ENCODE assay signal across 24 cellular contexts in the genomic region with DNA sequence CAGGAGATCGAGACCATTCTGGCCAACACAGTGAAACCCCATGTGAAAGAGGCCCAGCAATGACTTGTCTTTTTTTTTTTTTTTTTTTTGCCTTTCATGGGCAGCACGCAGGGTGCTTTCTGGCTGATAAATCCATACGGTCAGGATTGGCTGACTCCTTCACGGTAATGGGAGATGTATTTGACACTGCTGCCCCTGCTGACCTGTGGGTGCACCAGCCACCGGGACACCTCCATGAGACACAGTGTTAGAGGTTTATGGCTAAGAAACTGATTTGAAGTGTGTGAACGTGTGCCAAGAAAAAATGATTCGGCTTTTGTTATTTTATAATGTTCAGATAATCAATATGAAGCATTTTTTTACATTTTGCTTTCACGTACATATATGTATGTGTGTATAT. TPM values are rescaled to one million over a fixed set of nuclear protein-coding genes. Genes with fewer than 3 reads are reported as not detected.
A peak's percentile ranks its signal among the peaks of the same experiment; 100 is the strongest.
DNase-seq lines count a peak whose midpoint lies in the region; ATAC-seq, FAIRE-seq and TF ChIP-seq lines count a peak whose summit lies in the region.
"Had no signal": no experiment of that assay in that cellular context is flagged by ENCODE, and none has a peak within 500 bp of the region (broad histone marks: within the 10 kb centered on the region; RNA-seq: fewer than 3 reads in every experiment).

No MANE protein-coding gene starts in this region.

- WGBS in H9 (ENCODE audit: extremely low coverage, insufficient read length, low lambda C conversion rate): no CpG with 5 or more reads among the region's 8 CpGs
- WGBS in H1 (ENCODE audit: extremely low coverage in 1 of 2, insufficient coverage in 1 of 2, insufficient read length in 1 of 2, insufficient replicate concordance in 2 of 2, low coverage in 1 of 2, low lambda C conversion rate in 2 of 2, missing lambda C conversion rate in 1 of 2), 2 experiments: 86% methylated on average over 8 of the region's 8 CpGs; no CpG with 5 or more reads in 1 of the 2 experiments
- 93% methylated on average over 8 of the region's 8 CpGs for WGBS in esophagus muscularis mucosa

- H3K9me3 Mint-ChIP-seq in H9: no peaks in the 10 kb centered on the region
- no peaks in the 10 kb centered on the region for H3K9me3 Mint-ChIP-seq in nephron progenitor cell
- H3K9me3 Mint-ChIP-seq: CD4-positive, alpha-beta T cell; CD8-positive, alpha-beta memory T cell had no signal

- H3K4me1 Mint-ChIP-seq in H9: peaks cover 51 to 60% of the 10 kb centered on the region in 2 experiments
- peaks cover 54% of the 10 kb centered on the region for H3K4me1 Mint-ChIP-seq in nephron progenitor cell

- H3K27me3 ChIP-seq in H9 (ENCODE audit: insufficient read depth, low read length): no peaks in the 10 kb centered on the region
- no peaks in the 10 kb centered on the region for H3K27me3 ChIP-seq in H1 (replicated peaks in 1 of 4; ENCODE audit: control insufficient read depth in 3 of 4, extremely low read depth in 1 of 4, insufficient read depth in 3 of 4, low read length in 3 of 4)
- no peaks in the 10 kb centered on the region for H3K27me3 ChIP-seq in gastrocnemius medialis
- no peaks in the 10 kb centered on the region for H3K27me3 ChIP-seq in esophagus muscularis mucosa
- H3K27me3 ChIP-seq: BE2C; BLaER1 treated with 17β-estradiol and CSF1 and Interleukin-3, amounts not matched to agents 10 nM and 100 nM had no signal

- H3K56ac ChIP-seq in H9 (ENCODE audit: insufficient read length, low read depth, low read length) (no peak overlapping the region), H1 (replicated peaks; ENCODE audit: insufficient read length, low read depth, low read length) (no peak overlapping the region)

- no peak for TF ChIP-seq EP300 in H1 (IDR thresholded peaks at IDR 0.05; ENCODE audit: borderline replicate concordance in 1 of 2, low read depth in 2 of 2, low read length in 2 of 2)
- no peak for TF ChIP-seq EP300 in esophagus muscularis mucosa (IDR thresholded peaks at IDR 0.05)

- H3K27ac ChIP-seq in H9 (ENCODE audit: insufficient read length, low read depth, low read length): no peak overlapping the region
- no peak overlapping the region for H3K27ac ChIP-seq in H1 (ENCODE audit: low read depth, low read length)
- peak overlapping the region; percentile 89 to 97 (median 94) for H3K27ac ChIP-seq in gastrocnemius medialis
- H3K27ac ChIP-seq in esophagus muscularis mucosa (replicated peaks in 1 of 4): no peak overlapping the region
- H3K27ac ChIP-seq: BLaER1 treated with 17β-estradiol and CSF1 and Interleukin-3, amounts not matched to agents 10 nM and 100 nM had no signal

- H3K4me3 ChIP-seq in H1 (ENCODE audit: extremely low read depth in 1 of 4, insufficient read depth in 2 of 4, low read depth in 3 of 4, low read length in 4 of 4) (no peak overlapping the region), gastrocnemius medialis (no peak overlapping the region), esophagus muscularis mucosa (no peak overlapping the region)
- H3K4me3 ChIP-seq: A549; BLaER1 treated with 17β-estradiol and CSF1 and Interleukin-3, amounts not matched to agents 10 nM and 100 nM; GM12878 had no signal

- no peak for TF ChIP-seq POLR2A in H1 (IDR thresholded peaks at IDR 0.05; ENCODE audit: control extremely low read depth in 1 of 2, low read depth in 2 of 2, low read length in 2 of 2)
- TF ChIP-seq POLR2A in gastrocnemius medialis (IDR thresholded peaks at IDR 0.05): no peak
- TF ChIP-seq POLR2A in esophagus muscularis mucosa (IDR thresholded peaks at IDR 0.05; ENCODE audit: low read depth): no peak

- POLR2A ChIA-PET in H1 (lab: Charles Lee; ENCODE audit: partially characterized antibody): no interaction called here

- H3K79me2 ChIP-seq in H9 (ENCODE audit: insufficient read depth, low read length) (no peaks in the 10 kb centered on the region), H1 (ENCODE audit: control insufficient read depth in 1 of 2, insufficient read depth in 2 of 2, low read length in 2 of 2) (peaks cover 0 to 3% of the 10 kb centered on the region in 2 experiments; a peak in 1 of 4 replicates)

- H4K8ac ChIP-seq in H9 (replicated peaks; ENCODE audit: insufficient read length, low read depth, low read length) (no peak overlapping the region), H1 (ENCODE audit: extremely low read depth, insufficient read depth, low read length) (no peak overlapping the region)

- no peak for ATAC-seq in gastrocnemius medialis
- no peak for ATAC-seq in HG02798 (IDR thresholded peaks at IDR 0.05; ENCODE audit: poor library complexity, unreplicated experiment)
- ATAC-seq: A549, GM12878 had no signal

- H2BK12ac ChIP-seq in H9 (ENCODE audit: insufficient read length, low read depth, low read length) (no peak overlapping the region), H1 (ENCODE audit: low read depth, low read length) (0 out of 2 replicates have a peak overlapping the region, but pooled peaks have one; percentile 10)

- no peak for DNase-seq in H9
- DNase-seq in H1 (ENCODE audit: low read depth in 1 of 2, low spot score in 2 of 2): no peak
- no peak for DNase-seq in nephron progenitor cell
- peak in 1 of 2 donors; percentile 47 for DNase-seq in gastrocnemius medialis
- DNase-seq in KBM-7: no peak
- DNase-seq in esophagus muscularis mucosa (ENCODE audit: extremely low spot score): no peak
- no peak for DNase-seq in stimulated activated CD8-positive, alpha-beta memory T cell treated with anti-CD3 and anti-CD28 coated beads, Interleukin-4, amount 100 ng/mL, for 48 hours
- DNase-seq: 8988T; ACHN; AML-193; BE2C; CD4-positive, alpha-beta T cell; CD8-positive, alpha-beta memory T cell; DMS 273 treated with DMSO at 0.1 percent for 48 hours; DMS79; EL; GDM1; HCEC 1CT had no signal

- no peak overlapping the region for H2BK120ac ChIP-seq in H9 (ENCODE audit: low read depth, low read length, poor library complexity, severe bottlenecking)
- no peak overlapping the region for H2BK120ac ChIP-seq in H1 (replicated peaks; ENCODE audit: low read depth, low read length)

- H3K79me1 ChIP-seq in H9 (ENCODE audit: insufficient read depth, low read depth, low read length, poor library complexity, severe bottlenecking): no peaks in the 10 kb centered on the region
- peaks cover 2% of the 10 kb centered on the region; the same call in 1 of the 2 replicates for H3K79me1 ChIP-seq in H1 (ENCODE audit: low read depth, low read length)

- no peak overlapping the region for H3K4me3 Mint-ChIP-seq in H9
- H3K4me3 Mint-ChIP-seq in nephron progenitor cell: no peak overlapping the region
- H3K4me3 Mint-ChIP-seq: CD14-positive monocyte; CD4-positive, alpha-beta T cell had no signal

- H2AK5ac ChIP-seq in H9 (ENCODE audit: insufficient read length, low read length): no peak overlapping the region
- H2AK5ac ChIP-seq in H1 (ENCODE audit: low read depth, low read length): no peak overlapping the region

- peaks cover 19% of the 10 kb centered on the region; the same call in 1 of the 2 replicates for H3K4me1 ChIP-seq in H9 (ENCODE audit: insufficient read depth, low read length)
- H3K4me1 ChIP-seq in H1 (replicated peaks in 1 of 4; ENCODE audit: control insufficient read depth in 3 of 4, insufficient read depth in 4 of 4, low read length in 3 of 4): peaks cover 5 to 32% (median 17%) of the 10 kb centered on the region in 4 experiments; a peak in 5 of 7 replicates
- peaks cover 29 to 32% of the 10 kb centered on the region in 2 donors for H3K4me1 ChIP-seq in gastrocnemius medialis
- H3K4me1 ChIP-seq in esophagus muscularis mucosa: peaks cover 0 to 8% (median 3%) of the 10 kb centered on the region in 4 donors
- H3K4me1 ChIP-seq: BE2C had no signal

- H3K36me3 ChIP-seq in H1 (ENCODE audit: control insufficient read depth in 2 of 4, insufficient read depth in 4 of 4, low read length in 3 of 4) (no peaks in the 10 kb centered on the region), gastrocnemius medialis (no peaks in the 10 kb centered on the region), esophagus muscularis mucosa (no peaks in the 10 kb centered on the region)
- H3K36me3 ChIP-seq: BE2C had no signal

- H3T11ph ChIP-seq in H9 (ENCODE audit: low read length): no peak overlapping the region

- H3K9ac ChIP-seq in H9 (ENCODE audit: extremely low read depth, insufficient read length, low read length): no peak overlapping the region
- H3K9ac ChIP-seq in H1 (replicated peaks in 1 of 4; ENCODE audit: extremely low read depth in 1 of 4, low read depth in 3 of 4, low read length in 3 of 4): no peak overlapping the region
- H3K9ac ChIP-seq: BLaER1 treated with 17β-estradiol and CSF1 and Interleukin-3, amounts not matched to agents 10 nM and 100 nM had no signal

- H2AFZ ChIP-seq in H9 (ENCODE audit: low read length): no peak overlapping the region
- H2AFZ ChIP-seq in H1 (ENCODE audit: low read length): no peak overlapping the region

- H3K36me3 Mint-ChIP-seq in H9 (ENCODE audit: insufficient read depth in 1 of 3, low read depth in 3 of 3) (peaks cover 0 to 1% (median 0%) of the 10 kb centered on the region in 3 experiments; a peak in 1 of 7 replicates), nephron progenitor cell (ENCODE audit: low read depth) (peaks cover 19% of the 10 kb centered on the region)

- no peak overlapping the region for H3K4ac ChIP-seq in H9 (ENCODE audit: low read depth, low read length)
- H3K4ac ChIP-seq in H1 (replicated peaks; ENCODE audit: insufficient read length, low read depth, low read length): no peak overlapping the region

- no peak for FAIRE-seq in H1 (lab: Jason Lieb, UNC)
- FAIRE-seq: A549, D721Med, GM12878 had no signal

- no peak overlapping the region for H2BK20ac ChIP-seq in H9 (ENCODE audit: low read depth, low read length, poor library complexity, severe bottlenecking)
- no peak overlapping the region for H2BK20ac ChIP-seq in H1 (ENCODE audit: low read length)

- H4K20me1 ChIP-seq in H9 (ENCODE audit: control insufficient read depth, insufficient read depth, insufficient read length): no peaks in the 10 kb centered on the region
- peaks cover 0 to 3% of the 10 kb centered on the region in 2 experiments for H4K20me1 ChIP-seq in H1 (replicated peaks in 1 of 2; ENCODE audit: control insufficient read depth in 1 of 2, insufficient read depth in 2 of 2, low read length in 2 of 2)
- H4K20me1 ChIP-seq: BLaER1 treated with 17β-estradiol and CSF1 and Interleukin-3, amounts not matched to agents 10 nM and 100 nM had no signal

- H4K5ac ChIP-seq in H9 (ENCODE audit: insufficient read length, low read depth, low read length): no peak overlapping the region
- H4K5ac ChIP-seq in H1 (ENCODE audit: insufficient read length, low read depth, low read length): no peak overlapping the region

- H3K4me2 ChIP-seq in H9 (ENCODE audit: insufficient read depth, insufficient read length, low read length) (no peak overlapping the region), H1 (ENCODE audit: insufficient read depth in 1 of 2, low read depth in 2 of 2, low read length in 2 of 2) (no peak overlapping the region)
- H3K4me2 ChIP-seq: A549; BLaER1 treated with 17β-estradiol and CSF1 and Interleukin-3, amounts not matched to agents 10 nM and 100 nM had no signal

- no peak overlapping the region for H4K91ac ChIP-seq in H9 (ENCODE audit: insufficient read length, low read depth, low read length)
- H4K91ac ChIP-seq in H1 (replicated peaks; ENCODE audit: insufficient read length, low read length): no peak overlapping the region

- in situ Hi-C loops in gastrocnemius medialis (cut with MboI; ENCODE audit: low sequenced_read_pairs in 4 of 4): no loop called here
- in situ Hi-C loops in KBM-7 (cut with MboI; ENCODE audit: low pct_unique_long_range_greater_than_20kb, low sequenced_read_pairs): no loop called here

- CTCF ChIA-PET in H1 (lab: Charles Lee; ENCODE audit: partially characterized antibody): interaction anchor here (0.6 to 1.8 kb wide), 6 partner anchors 30 to 73 kb away, joined by 3 to 6 read pairs (median 4); partner anchors contain the start of gene MAP2K6

- intact Hi-C loops in gastrocnemius medialis (cut with DNase I; ENCODE audit: low total_unique reads) (no loop called here), esophagus muscularis mucosa (cut with DNase I) (no loop called here)

- H2BK15ac ChIP-seq in H9 (ENCODE audit: low read depth, low read length) (no peak overlapping the region), H1 (ENCODE audit: low read length) (no peak overlapping the region)

- H2BK5ac ChIP-seq in H9 (ENCODE audit: insufficient read length, low read length) (no peak overlapping the region), H1 (ENCODE audit: low read depth, low read length) (no peak overlapping the region)

- no peaks in the 10 kb centered on the region for H3K9me3 ChIP-seq in H9 (ENCODE audit: control insufficient read depth, low read depth, low read length)
- H3K9me3 ChIP-seq in H1 (ENCODE audit: insufficient read depth in 2 of 2, low read depth in 1 of 2, low read length in 1 of 2): no peaks in the 10 kb centered on the region
- H3K9me3 ChIP-seq in gastrocnemius medialis: no peaks in the 10 kb centered on the region
- no peaks in the 10 kb centered on the region for H3K9me3 ChIP-seq in esophagus muscularis mucosa
- H3K9me3 ChIP-seq: A549, BE2C had no signal

- H3K27me3 Mint-ChIP-seq in H9 (ENCODE audit: low read depth) (no peaks in the 10 kb centered on the region), nephron progenitor cell (ENCODE audit: low read depth, poor library complexity) (no peaks in the 10 kb centered on the region)
- H3K27me3 Mint-ChIP-seq: CD4-positive, alpha-beta T cell; CD8-positive, alpha-beta memory T cell had no signal

- no peak overlapping the region for H3K18ac ChIP-seq in H9 (ENCODE audit: insufficient read length, low read depth, low read length)
- no peak overlapping the region for H3K18ac ChIP-seq in H1 (ENCODE audit: extremely low read depth, low read length)

- H3K14ac ChIP-seq in H9 (ENCODE audit: insufficient read depth, low read length) (no peak overlapping the region; the same call in 1 of the 2 replicates), H1 (ENCODE audit: insufficient read length) (no peak overlapping the region)

- H3K27ac Mint-ChIP-seq in H9 (peak overlapping the region in 1 of 3 experiments; percentile 75; a peak in 2 of 7 replicates), nephron progenitor cell (peak overlapping the region; percentile 34)
- H3K27ac Mint-ChIP-seq: CD14-positive monocyte; CD4-positive, alpha-beta T cell had no signal

- TF ChIP-seq CTCF in H9 (conservative IDR thresholded peaks at IDR 0.05): peak; percentile 28; the same call in 2 of the 3 replicates
- TF ChIP-seq CTCF in H1 (IDR thresholded peaks at IDR 0.05; ENCODE audit: control extremely low read depth in 1 of 3, insufficient read depth in 1 of 3, low read depth in 1 of 3, low read length in 3 of 3): peak in 2 of 3 experiments; percentile 33; a peak in 2 of 4 replicates
- no peak for TF ChIP-seq CTCF in nephron progenitor cell (IDR thresholded peaks at IDR 0.05)
- TF ChIP-seq CTCF in gastrocnemius medialis (IDR thresholded peaks at IDR 0.05 in 4 of 5, conservative IDR thresholded peaks at IDR 0.05 in 1 of 5): no peak
- TF ChIP-seq CTCF in esophagus muscularis mucosa (IDR thresholded peaks at IDR 0.05): no peak

- peak; percentile 37 to 54 for TF ChIP-seq RAD21 in H1 (IDR thresholded peaks at IDR 0.05 in 1 of 2, conservative IDR thresholded peaks at IDR 0.05 in 1 of 2; ENCODE audit: low read depth in 2 of 2, low read length in 2 of 2)

- H3K23ac ChIP-seq in H9 (ENCODE audit: insufficient read length, low read depth, low read length): no peak overlapping the region
- no peak overlapping the region for H3K23ac ChIP-seq in H1 (ENCODE audit: insufficient read length)

- no peaks in the 10 kb centered on the region for H3K23me2 ChIP-seq in H9 (ENCODE audit: insufficient read length, low read depth, low read length, poor library complexity, severe bottlenecking)
- no peaks in the 10 kb centered on the region for H3K23me2 ChIP-seq in H1 (ENCODE audit: low read depth, low read length)

RNA-seq across cellular contexts. Expression of gene MAP2K6, which starts 48.4 kb away (rescaled TPM):
- total RNA-seq in H9 (2021) (17.7 and 18.9 TPM in 2 replicates), gastrocnemius medialis (100 to 1,000 TPM in 3 of 4 donors, 10 to 100 TPM in 1; 35.1 to 351 (median 223) TPM), esophagus muscularis mucosa (1 to 10 TPM in 3 of 4 donors, under 1 TPM in 1; 0.83 to 3.1 (median 1.5) TPM)
- 42.2 and 44.1 TPM in 2 replicates for total RNA-seq in H1 (2021; fragmentation: NEBNext Ultra II Directional; extraction: Animal tissue kit (Norgen Biotek cat#: 25700))
- polyA plus RNA-seq in H1 (2011; rRNA removed): 6.7 and 11.0 TPM in 2 replicates
- 14.2 TPM for polyA plus RNA-seq in H1 (2011; cell fraction: cytosol; rRNA removed)
- polyA plus RNA-seq in H1 (2011; cell fraction: nucleus; rRNA removed): 10.1 TPM
- polyA plus RNA-seq in H1 (2012, experiment 1 of 2): 18.1 to 22.4 TPM (median 20.9 TPM) in 4 replicates
- polyA plus RNA-seq in H1 (2012, experiment 2 of 2): 1.7 TPM
- polyA plus RNA-seq in H1 (2013, experiment 1 of 2): 17.1 TPM
- 15.5 TPM for polyA plus RNA-seq in H1 (2013, experiment 2 of 2)
- 54.7 and 71.0 TPM in 2 replicates for polyA minus RNA-seq in H1 (2011; rRNA and poly(A)+ RNA removed)
- 16.1 TPM for polyA minus RNA-seq in H1 (2011; cell fraction: cytosol; rRNA and poly(A)+ RNA removed)
- 31.7 TPM for polyA minus RNA-seq in H1 (2011; cell fraction: nucleus; rRNA and poly(A)+ RNA removed)

Comparison
In these comparisons a context has a peak if more than half of its experiments do, and no peak if none do; other contexts are left out.
1. H3K27ac ChIP-seq: peak in gastrocnemius medialis (4 of 4); none in H9 (single experiment), H1 (single experiment) and esophagus muscularis mucosa (0 of 4).
2. CTCF ChIP-seq: peak in H9 (single experiment) and H1 (2 of 3); none in nephron progenitor cell (single experiment), gastrocnemius medialis (0 of 5) and esophagus muscularis mucosa (0 of 3).